In genomic region chr2:4175343-4175742, GRCh38 we compare ENCODE assay signal across 19 cellular contexts.
DNase-seq lines count a peak whose midpoint lies in the region; ATAC-seq and TF ChIP-seq lines count a peak whose summit lies in the region.
"Had no signal": no experiment of that assay in that cellular context is flagged by ENCODE, and none has a peak within 500 bp of the region (broad histone marks: within the 10 kb centered on the region; RNA-seq: fewer than 3 reads in every experiment).

No MANE protein-coding gene starts in this region.

- peaks cover 14% of the 10 kb centered on the region for H3K9me3 ChIP-seq in psoas muscle
- H3K9me3 ChIP-seq: BE2C had no signal

- H3K27me3 ChIP-seq in psoas muscle (ENCODE audit: insufficient read depth in 3 of 3, low read length in 2 of 3): no peaks in the 10 kb centered on the region
- H3K27me3 ChIP-seq: BE2C had no signal

- H3K4me1 ChIP-seq in psoas muscle: no peaks in the 10 kb centered on the region
- H3K4me1 ChIP-seq: BE2C, Caco-2 had no signal

- no peak for ATAC-seq in psoas muscle
- ATAC-seq: GM12878 had no signal

- no peaks in the 10 kb centered on the region for H3K36me3 ChIP-seq in psoas muscle (ENCODE audit: insufficient read depth in 1 of 2, low read depth in 1 of 2)
- H3K36me3 ChIP-seq: BE2C had no signal

- H3K4me3 ChIP-seq in LNCaP clone FGC (ENCODE audit: low read depth, low read length): no peak overlapping the region
- no peak overlapping the region for H3K4me3 ChIP-seq in psoas muscle
- H3K4me3 ChIP-seq: GM12878 had no signal

- WGBS in psoas muscle, 3 donors: 82 to 86% (median 86%) methylated on average over 3 of the region's 3 CpGs

- no peak overlapping the region for H3K27ac ChIP-seq in psoas muscle
- H3K27ac ChIP-seq: KMS-11 had no signal

- intact Hi-C loops in psoas muscle (cut with DNase I): no loop called here

- DNase-seq in NCI-H748 (lab: John Stamatoyannopoulos, UW; ENCODE audit: unreplicated experiment) (peak; percentile 14), NCI-H748 treated with DMSO at 0.1 percent for 48 hours (lab: John Stamatoyannopoulos, UW) (no peak), LNCaP clone FGC (ENCODE audit: low read depth) (no peak), SK-MEL-5 (ENCODE audit: low read depth, low spot score) (peak; percentile 7), inferior parietal cortex (ENCODE audit: extremely low spot score) (no peak), psoas muscle (no peak)
- no peak for DNase-seq in activated CD8-positive, alpha-beta memory T cell treated with anti-CD3 and anti-CD28 coated beads, Interleukin-2, amount 50 U/mL, for 4 hours
- DNase-seq: BE2C; Caco-2; CD4-positive, alpha-beta T cell; GF-D8; GOT3; NCI-H1105 treated with DMSO at 0.1 percent for 48 hours; NCI-H1694; NCI-H526; OCI-M1; SK-N-SH had no signal

- in situ Hi-C loops in SK-MEL-5 (cut with HindIII; ENCODE audit: low pct_unique_long_range_greater_than_20kb, low sequenced_read_pairs): no loop called here

- peak; percentile 26; the same call in 1 of the 2 replicates for TF ChIP-seq CTCF in LNCaP clone FGC (IDR thresholded peaks at IDR 0.05; ENCODE audit: control insufficient read depth, extremely low read depth, insufficient read depth)
- no peak for TF ChIP-seq CTCF in psoas muscle (IDR thresholded peaks at IDR 0.05)

Comparison
In these comparisons a context has a peak if more than half of its experiments do, and no peak if none do; other contexts are left out.
1. DNase-seq: peak in NCI-H748 (single experiment) and SK-MEL-5 (single experiment); none in NCI-H748 treated with DMSO at 0.1 percent for 48 hours (single experiment), LNCaP clone FGC (single experiment), activated CD8-positive, alpha-beta memory T cell treated with anti-CD3 and anti-CD28 coated beads, Interleukin-2, amount 50 U/mL, for 4 hours (single experiment), inferior parietal cortex (single experiment) and psoas muscle (0 of 2).